1 cellular context compared by ENCODE assay signal in genomic region chr1:153661111-153661708, GRCh38.
TF ChIP-seq lines count a peak whose summit lies in the region.

No MANE protein-coding gene starts in this region.

TF ChIP-seq in K562, 482 proteins besides CTCF, POLR2A, EP300 and RAD21:
- TF ChIP-seq PREB (CRISPR knock-in tag; IDR thresholded peaks at IDR 0.05) (no peak), THRB (CRISPR knock-in tag; conservative IDR thresholded peaks at IDR 0.05) (peak; percentile 61; the same call in 1 of the 2 replicates), TEAD4 (IDR thresholded peaks at IDR 0.05; ENCODE audit: low read length) (peak; percentile 25; the same call in 1 of the 2 replicates), TEAD4 (CRISPR knock-in tag; IDR thresholded peaks at IDR 0.05; ENCODE audit: borderline replicate concordance) (no peak), HMBOX1 (IDR thresholded peaks at IDR 0.05) (peak; percentile 24; the same call in 1 of the 2 replicates), NCOA4 (IDR thresholded peaks at IDR 0.05; ENCODE audit: partially characterized antibody) (no peak), RFX1 (IDR thresholded peaks at IDR 0.05) (peak; percentile 57), MYC (IDR thresholded peaks at IDR 0.05; ENCODE audit: low read depth, low read length) (no peak), MYC (CRISPR knock-in tag; IDR thresholded peaks at IDR 0.05; ENCODE audit: borderline replicate concordance, low read depth) (no peak), DACH1 (IDR thresholded peaks at IDR 0.05; ENCODE audit: partially characterized antibody) (no peak), E2F8 (IDR thresholded peaks at IDR 0.05; ENCODE audit: low read depth, partially characterized antibody) (peak; percentile 24), EWSR1 (IDR thresholded peaks at IDR 0.05; ENCODE audit: borderline replicate concordance, low read depth, partially characterized antibody) (peak; percentile 65), MYNN (IDR thresholded peaks at IDR 0.05) (peak; percentile 56; the same call in 1 of the 2 replicates), MYNN (CRISPR knock-in tag; IDR thresholded peaks at IDR 0.05) (no peak), SUPT5H (IDR thresholded peaks at IDR 0.05) (peak; percentile 84), POLR2AphosphoS5 (IDR thresholded peaks at IDR 0.05; ENCODE audit: control insufficient read depth, insufficient read depth, low read depth, low read length) (peak; percentile 67), PML (IDR thresholded peaks at IDR 0.05; ENCODE audit: low read length) (peak; percentile 66; the same call in 1 of the 2 replicates), SIN3A (IDR thresholded peaks at IDR 0.05; ENCODE audit: borderline replicate concordance in 2 of 2, control insufficient read depth in 1 of 2, low read depth in 2 of 2, low read length in 2 of 2) (peak in 1 of 2 experiments; percentile 61; a peak in 1 of 4 replicates), POLR2AphosphoS2 (IDR thresholded peaks at IDR 0.05; ENCODE audit: low read length) (peak; percentile 93), ZBED1 (IDR thresholded peaks at IDR 0.05) (peak; percentile 16; the same call in 1 of the 2 replicates), POLR2B (IDR thresholded peaks at IDR 0.05; ENCODE audit: low read depth, partially characterized antibody) (peak; percentile 67), ERF (CRISPR knock-in tag; IDR thresholded peaks at IDR 0.05) (0 out of 2 replicates have a peak, but pooled peaks have one; percentile 54), ESRRA (IDR thresholded peaks at IDR 0.05; ENCODE audit: borderline replicate concordance, low read depth) (0 out of 2 replicates have a peak, but pooled peaks have one; percentile 15), ZNF384 (IDR thresholded peaks at IDR 0.05; ENCODE audit: low read depth, low read length) (0 out of 2 replicates have a peak, but pooled peaks have one; percentile 5), ZNF354B (CRISPR knock-in tag; IDR thresholded peaks at IDR 0.05) (no peak)
